Comparison of ENCODE assay signal across 23 cellular contexts in the genomic region with DNA sequence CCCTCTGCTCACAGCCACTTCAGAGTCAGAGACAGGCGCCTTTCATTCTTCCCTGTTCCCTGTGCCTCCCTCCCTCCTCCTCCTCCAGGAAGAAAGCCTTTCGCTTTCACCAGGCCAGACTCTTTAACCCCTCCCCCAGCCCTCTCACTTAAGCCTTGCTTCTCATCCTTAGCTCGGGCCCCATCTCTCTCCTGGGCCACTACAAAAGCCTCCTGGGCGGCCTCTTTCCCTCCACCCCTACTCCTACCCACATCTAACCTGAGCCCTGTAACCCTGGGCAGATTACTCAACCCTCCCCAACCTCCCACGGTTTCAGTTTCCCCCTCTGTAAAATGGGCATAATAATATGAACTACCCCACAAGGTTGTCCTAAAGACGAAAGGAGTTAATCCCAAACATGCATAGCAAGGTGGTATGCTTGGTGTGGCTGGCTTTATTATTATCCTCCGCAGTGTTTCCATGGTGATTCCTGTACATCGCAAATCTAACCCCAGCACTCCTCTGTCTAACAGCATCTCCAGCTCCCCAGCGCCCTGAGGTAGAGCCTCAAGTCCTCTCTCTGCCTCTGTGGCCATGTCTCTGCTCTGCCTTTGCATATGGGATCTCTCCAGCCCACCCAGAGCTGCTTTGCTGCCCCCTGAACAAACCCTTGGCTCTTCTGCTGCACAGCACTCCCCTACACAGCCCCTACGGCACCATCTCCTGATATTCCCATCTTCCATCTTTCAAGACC. TPM values are rescaled to one million over a fixed set of nuclear protein-coding genes. Genes with fewer than 3 reads are reported as not detected.
DNase-seq lines count a peak whose midpoint lies in the region; ATAC-seq and TF ChIP-seq lines count a peak whose summit lies in the region.
"Had no signal": no experiment of that assay in that cellular context is flagged by ENCODE, and none has a peak within 500 bp of the region (broad histone marks: within the 10 kb centered on the region; RNA-seq: fewer than 3 reads in every experiment).

No MANE protein-coding gene starts in this region.

- no peak overlapping the region for H3K27ac Mint-ChIP-seq in activated T-cell treated with anti-CD3 and anti-CD28 coated beads, Interleukin-2, amount 50 U/mL, for 24 hours
- H3K27ac Mint-ChIP-seq: HFFc6 had no signal

- CTCF ChIA-PET in RWPE1 (lab: Yijun Ruan, JAX): interaction anchor here (2.1 kb wide), 1 partner anchor 11 kb away, joined by 10 read pairs; no protein-coding TSS in a partner anchor

- no peaks in the 10 kb centered on the region for H3K27me3 ChIP-seq in osteoblast (ENCODE audit: insufficient read depth, low read length)
- H3K27me3 ChIP-seq: brain microvascular endothelial cell, sigmoid colon had no signal

- H3K27me3 Mint-ChIP-seq in activated T-cell treated with anti-CD3 and anti-CD28 coated beads, Interleukin-2, amount 50 U/mL, for 24 hours: no peaks in the 10 kb centered on the region

- H3K4me2 ChIP-seq in osteoblast (ENCODE audit: insufficient read depth, low read length): no peak overlapping the region

- no peak overlapping the region for H2AFZ ChIP-seq in osteoblast (ENCODE audit: low read length)

- H3K79me2 ChIP-seq in osteoblast (ENCODE audit: insufficient read depth, low read length): no peaks in the 10 kb centered on the region

- H3K36me3 Mint-ChIP-seq in activated T-cell treated with anti-CD3 and anti-CD28 coated beads, Interleukin-2, amount 50 U/mL, for 24 hours (ENCODE audit: low read depth): no peaks in the 10 kb centered on the region

- H3K36me3 ChIP-seq in osteoblast (ENCODE audit: insufficient read depth, low read length): no peaks in the 10 kb centered on the region
- H3K36me3 ChIP-seq: brain microvascular endothelial cell had no signal

- POLR2A ChIA-PET in RWPE1 (lab: Yijun Ruan, JAX; ENCODE audit: low non-redundant PET): no interaction called here

- H4K20me1 ChIP-seq in osteoblast (ENCODE audit: insufficient read depth, low read length): no peaks in the 10 kb centered on the region

- DNase-seq in activated T-cell treated with anti-CD3 and anti-CD28 coated beads, Interleukin-2, amount 50 U/mL, for 48 hours: peak; percentile 39 to 47
- DNase-seq in activated T-cell treated with anti-CD3 and anti-CD28 coated beads, Interleukin-2, amount 50 U/mL, for 24 hours: no peak
- DNase-seq in RWPE1 (ENCODE audit: low spot score): no peak
- DNase-seq in ecto neural progenitor cell (ENCODE audit: low spot score): peak; percentile 74
- DNase-seq in osteoblast (ENCODE audit: insufficient read length, low spot score, missing footprints): peak; percentile 79
- no peak for DNase-seq in mucosa of gallbladder (ENCODE audit: low spot score)
- DNase-seq in lower leg skin (ENCODE audit: low spot score in 2 of 2): no peak
- DNase-seq: activated CD4-positive, CD25-positive, alpha-beta regulatory T cell treated with anti-CD3 and anti-CD28 coated beads, Interleukin-2, amount 50 U/mL, for 72 hours; brain microvascular endothelial cell; head of caudate nucleus; HFFc6; IMR-90; NCI-H2107; NCI-H774; sigmoid colon; stimulated activated naive CD4-positive, alpha-beta T cell treated with Interleukin-2 at 50 U/mL for 16 hours; T-helper 1 cell had no signal

- TF ChIP-seq POLR2A in lower leg skin (IDR thresholded peaks at IDR 0.05): no peak

- H3K4me3 ChIP-seq in osteoblast (ENCODE audit: insufficient read depth, low read length) (no peak overlapping the region), lower leg skin (ENCODE audit: low read depth, poor library complexity, severe bottlenecking) (no peak overlapping the region)
- H3K4me3 ChIP-seq: mucosa of descending colon, sigmoid colon had no signal

- intact Hi-C loops in lower leg skin (cut with DNase I; ENCODE audit: low total_unique reads): no loop called here

- peaks cover 5% of the 10 kb centered on the region for H3K4me1 ChIP-seq in osteoblast (ENCODE audit: insufficient read depth, low read length)

- no peak overlapping the region for H3K4me3 Mint-ChIP-seq in activated T-cell treated with anti-CD3 and anti-CD28 coated beads, Interleukin-2, amount 50 U/mL, for 24 hours
- H3K4me3 Mint-ChIP-seq: HFFc6 had no signal

- no peak for ATAC-seq in GM18867 (IDR thresholded peaks at IDR 0.05; ENCODE audit: unreplicated experiment)
- ATAC-seq: mucosa of descending colon had no signal

- WGBS in lower leg skin, 2 donors: 86 to 88% methylated on average over 10 of the region's 10 CpGs

- H3K9me3 Mint-ChIP-seq in activated T-cell treated with anti-CD3 and anti-CD28 coated beads, Interleukin-2, amount 50 U/mL, for 24 hours: no peaks in the 10 kb centered on the region
- H3K9me3 Mint-ChIP-seq: HFFc6 had no signal

- H3K9me3 ChIP-seq in osteoblast (ENCODE audit: low read depth, low read length): no peaks in the 10 kb centered on the region
- H3K9me3 ChIP-seq: mucosa of descending colon, sigmoid colon had no signal

- TF ChIP-seq CTCF in RWPE1 (conservative IDR thresholded peaks at IDR 0.05; ENCODE audit: low read depth) (no peak), osteoblast (IDR thresholded peaks at IDR 0.05; ENCODE audit: extremely low read depth, low read depth, low read length) (no peak), lower leg skin (IDR thresholded peaks at IDR 0.05) (no peak)

- peaks cover 19% of the 10 kb centered on the region for H3K4me1 Mint-ChIP-seq in activated T-cell treated with anti-CD3 and anti-CD28 coated beads, Interleukin-2, amount 50 U/mL, for 24 hours (ENCODE audit: low read depth)

- H3K27ac ChIP-seq in RWPE1: peak overlapping the region; percentile 2
- no peak overlapping the region for H3K27ac ChIP-seq in osteoblast (ENCODE audit: low read depth, low read length)
- H3K27ac ChIP-seq: brain microvascular endothelial cell, sigmoid colon had no signal

RNA-seq across cellular contexts. Expression of a gene that starts 17.7 kb away (rescaled TPM):
- 3.5 and 5.1 TPM in 2 replicates for total RNA-seq in osteoblast
- 1.4 TPM for total RNA-seq in mucosa of gallbladder
- total RNA-seq in lower leg skin: 1 to 10 TPM in 1 of 4 donors, under 1 TPM in 3; 0.21 to 2.8 (median 0.84) TPM
- total RNA-seq: sigmoid colon had no signal

RNA-seq across cellular contexts. Expression of a gene that starts 27.0 kb away (rescaled TPM):
- not detected in 2 replicates for total RNA-seq in osteoblast
- not detected for total RNA-seq in mucosa of gallbladder
- total RNA-seq in lower leg skin: not detected
- total RNA-seq: dermis microvascular lymphatic vessel endothelial cell, HFFc6, IMR-90, kidney epithelial cell, mucosa of descending colon, osteocyte, sigmoid colon, ureter had no signal

Comparison
In these comparisons a context has a peak if more than half of its experiments do, and no peak if none do; other contexts are left out.
1. DNase-seq: peak in activated T-cell treated with anti-CD3 and anti-CD28 coated beads, Interleukin-2, amount 50 U/mL, for 48 hours (2 of 2), ecto neural progenitor cell (single experiment) and osteoblast (single experiment); none in activated T-cell treated with anti-CD3 and anti-CD28 coated beads, Interleukin-2, amount 50 U/mL, for 24 hours (single experiment), RWPE1 (single experiment), mucosa of gallbladder (single experiment) and lower leg skin (0 of 2).